8 cellular contexts compared by ENCODE assay signal in the genomic region with DNA sequence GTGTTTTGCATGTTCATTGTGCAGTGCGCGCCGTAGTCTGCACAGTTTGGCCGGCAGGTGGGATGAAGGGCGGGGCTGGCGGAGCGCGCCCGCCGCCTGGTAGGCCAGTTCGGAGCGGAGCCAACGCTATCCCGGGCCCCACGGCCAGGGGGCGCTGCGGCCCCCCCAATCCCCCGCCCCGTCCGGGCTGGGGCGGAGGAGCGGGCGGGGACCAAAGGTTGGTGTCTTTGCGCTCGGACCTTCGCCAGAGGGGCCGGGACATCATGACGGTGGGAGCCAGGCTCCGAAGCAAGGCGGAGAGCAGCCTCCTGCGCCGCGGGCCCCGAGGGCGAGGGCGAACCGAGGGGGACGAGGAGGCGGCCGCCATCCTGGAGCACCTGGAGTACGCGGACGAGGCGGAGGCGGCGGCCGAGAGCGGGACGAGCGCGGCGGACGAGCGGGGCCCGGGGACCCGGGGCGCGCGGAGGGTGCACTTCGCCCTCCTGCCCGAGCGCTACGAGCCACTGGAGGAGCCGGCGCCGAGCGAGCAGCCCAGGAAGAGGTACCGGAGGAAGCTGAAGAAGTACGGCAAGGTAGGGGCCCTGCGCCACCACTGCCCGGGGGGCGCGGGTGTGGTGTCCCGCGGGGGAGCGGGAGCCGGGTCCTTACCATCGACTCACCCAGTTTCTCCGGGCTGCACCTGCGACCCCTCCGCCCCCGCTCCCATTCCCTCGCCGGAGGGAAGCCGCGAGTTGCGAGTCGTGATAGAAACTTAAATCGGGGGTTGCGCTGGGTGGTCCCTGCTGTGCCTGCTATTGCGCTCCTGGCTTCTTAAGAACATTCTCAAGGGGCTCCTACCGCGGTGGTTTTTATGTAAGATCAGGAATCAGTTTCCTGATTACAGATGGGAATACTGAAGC. TPM values are rescaled to one million over a fixed set of nuclear protein-coding genes. Genes with fewer than 3 reads are reported as not detected.
DNase-seq lines count a peak whose midpoint lies in the region; ATAC-seq and TF ChIP-seq lines count a peak whose summit lies in the region.

A gene with protein sequence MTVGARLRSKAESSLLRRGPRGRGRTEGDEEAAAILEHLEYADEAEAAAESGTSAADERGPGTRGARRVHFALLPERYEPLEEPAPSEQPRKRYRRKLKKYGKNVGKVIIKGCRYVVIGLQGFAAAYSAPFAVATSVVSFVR (plus strand): TSS at position 224 of the 899 bp plus-strand sequence. CDS start 40 bp downstream, at position 264.

- H3K9me3 ChIP-seq in PC-3 (ENCODE audit: low read length) = no peaks in the 10 kb centered on the region
- no peaks in the 10 kb centered on the region for H3K9me3 ChIP-seq in neuronal stem cell (replicated peaks in 1 of 2; ENCODE audit: control insufficient read depth in 2 of 2, insufficient read depth in 1 of 2, low read depth in 1 of 2, low read length in 2 of 2)
- no peaks in the 10 kb centered on the region for H3K9me3 ChIP-seq in subcutaneous abdominal adipose tissue (ENCODE audit: control insufficient read depth in 5 of 5, low read length in 5 of 5)

- H3K23ac ChIP-seq in neuronal stem cell (ENCODE audit: low read depth, low read length, poor library complexity) = peak within 1 kb of the TSS; percentile 87

- H2AFZ ChIP-seq in PC-3 (ENCODE audit: low read length) (peak within 1 kb of the TSS; percentile 91), neuronal stem cell (ENCODE audit: low read length) (peak within 1 kb of the TSS; percentile 98)

- H2BK120ac ChIP-seq in neuronal stem cell (ENCODE audit: low read depth, low read length) = peak within 1 kb of the TSS; percentile 81

- peak within 1 kb of the TSS; percentile 95 for H3K18ac ChIP-seq in neuronal stem cell (ENCODE audit: low read length)

- H3K9ac ChIP-seq in PC-3 (ENCODE audit: low read length) = peak within 1 kb of the TSS; percentile 50; the same call in 1 of the 2 replicates
- peak within 1 kb of the TSS; percentile 92 for H3K9ac ChIP-seq in neuronal stem cell (ENCODE audit: low read depth, low read length, poor library complexity)
- peak within 1 kb of the TSS; percentile 63 to 83 (median 71) for H3K9ac ChIP-seq in subcutaneous abdominal adipose tissue (ENCODE audit: low read length in 5 of 5)

- H3K27me3 ChIP-seq in HL-60 (ENCODE audit: insufficient read depth, poor library complexity, severe bottlenecking) (peaks cover 7% of the 10 kb centered on the region), PC-3 (ENCODE audit: low read length) (no peaks in the 10 kb centered on the region), neuronal stem cell (ENCODE audit: control insufficient read depth in 3 of 3, insufficient read depth in 3 of 3, low read depth in 1 of 3, low read length in 3 of 3) (peaks cover 2 to 62% (median 18%) of the 10 kb centered on the region in 3 experiments), subcutaneous abdominal adipose tissue (ENCODE audit: control insufficient read depth in 5 of 5, insufficient read depth in 4 of 5, low read length in 5 of 5) (no peaks in the 10 kb centered on the region)

- peak within 1 kb of the TSS; percentile 69 for H2BK15ac ChIP-seq in neuronal stem cell (ENCODE audit: low read length)

- H3K4ac ChIP-seq in neuronal stem cell (ENCODE audit: low read length) = no peak within 1 kb of the TSS

- no peak within 1 kb of the TSS for H2BK5ac ChIP-seq in neuronal stem cell (ENCODE audit: low read length)

- intact Hi-C loops in PC-3 (cut with micrococcal nuclease) = loop anchor here (1.0 kb wide), 2 partner anchors 43 to 86 kb away; no protein-coding TSS in a partner anchor

- CTCF ChIA-PET in PC-3 (lab: Charles Lee) = interaction anchor here (0.5 to 1.5 kb wide), 3 partner anchors 43 to 1031 kb away, joined by 3 to 10 read pairs (median 4); no protein-coding TSS in a partner anchor

- H2AK5ac ChIP-seq in neuronal stem cell (ENCODE audit: low read depth, low read length) = no peak within 1 kb of the TSS

- POLR2A ChIA-PET in PC-3 (lab: Charles Lee; ENCODE audit: unreplicated experiment) = no interaction called here

- no peaks in the 10 kb centered on the region for H3F3A ChIP-seq in PC-3 (ENCODE audit: low read length, unreplicated experiment)

- TF ChIP-seq CTCF in HL-60 (IDR thresholded peaks at IDR 0.05; ENCODE audit: insufficient read depth, low read length) = peak; percentile 80
- peak; percentile 96 for TF ChIP-seq CTCF in PC-3 (conservative IDR thresholded peaks at IDR 0.05; ENCODE audit: low read depth, low read length)
- peak; percentile 91 for TF ChIP-seq CTCF in fibroblast of villous mesenchyme (IDR thresholded peaks at IDR 0.05; ENCODE audit: insufficient read depth, low read depth, low read length)

- no peak within 1 kb of the TSS for H4K91ac ChIP-seq in neuronal stem cell (ENCODE audit: low read depth, low read length, poor library complexity)

- no peaks in the 10 kb centered on the region for H3K36me3 ChIP-seq in PC-3 (ENCODE audit: low read depth, low read length)
- peaks cover 0 to 1% of the 10 kb centered on the region in 2 donors for H3K36me3 ChIP-seq in neuronal stem cell (replicated peaks in 1 of 2; ENCODE audit: control insufficient read depth in 2 of 2, insufficient read depth in 2 of 2, low read length in 2 of 2)
- H3K36me3 ChIP-seq in subcutaneous abdominal adipose tissue (ENCODE audit: control insufficient read depth in 5 of 5, insufficient read depth in 5 of 5, low read length in 5 of 5) = no peaks in the 10 kb centered on the region

- no peak within 1 kb of the TSS for H4K8ac ChIP-seq in neuronal stem cell (ENCODE audit: low read depth, low read length)

- ATAC-seq in GM19468 (IDR thresholded peaks at IDR 0.05; ENCODE audit: extremely low read depth, unreplicated experiment) (peak; percentile 97), PC-3 (peak; percentile 81)

- H2BK12ac ChIP-seq in neuronal stem cell (ENCODE audit: low read length) = peak within 1 kb of the TSS; percentile 79

- H3K4me3 ChIP-seq in HL-60 (replicated peaks; ENCODE audit: insufficient read depth, low read length) = peak within 1 kb of the TSS; percentile 53
- peak within 1 kb of the TSS; percentile 82 for H3K4me3 ChIP-seq in PC-3 (ENCODE audit: low read length)
- peak within 1 kb of the TSS; percentile 60 for H3K4me3 ChIP-seq in fibroblast of villous mesenchyme (ENCODE audit: low read depth, low read length)
- H3K4me3 ChIP-seq in neuronal stem cell (ENCODE audit: low read length in 2 of 2) = peak within 1 kb of the TSS; percentile 53 to 93
- H3K4me3 ChIP-seq in subcutaneous abdominal adipose tissue (ENCODE audit: low read depth in 1 of 5, low read length in 5 of 5) = peak within 1 kb of the TSS; percentile 78 to 87 (median 79)

- peaks cover 2% of the 10 kb centered on the region for H3K79me1 ChIP-seq in neuronal stem cell (ENCODE audit: low read depth, low read length)

- DNase-seq in COR-L47 (lab: John Stamatoyannopoulos, UW) = peak; percentile 71
- peak; percentile 21 to 54 for DNase-seq in HL-60 (ENCODE audit: low read depth in 1 of 2, low spot score in 1 of 2)
- DNase-seq in PC-3 = peak; percentile 95
- peak; percentile 68 for DNase-seq in activated effector memory CD4-positive, alpha-beta T cell treated with Interleukin-2 at 50 U/mL for 16 hours
- peak; percentile 31 for DNase-seq in fibroblast of villous mesenchyme (ENCODE audit: low read depth)
- DNase-seq in neuronal stem cell (ENCODE audit: low spot score) = peak; percentile 87

- H3K4me1 ChIP-seq in PC-3 (ENCODE audit: insufficient read depth, low read length) (peaks cover 7% of the 10 kb centered on the region; the same call in 1 of the 2 replicates), neuronal stem cell (ENCODE audit: control insufficient read depth in 2 of 2, insufficient read depth in 1 of 2, low read depth in 1 of 2, low read length in 2 of 2) (peaks cover 0 to 1% of the 10 kb centered on the region in 2 donors), subcutaneous abdominal adipose tissue (ENCODE audit: control insufficient read depth in 5 of 5, insufficient read depth in 5 of 5, low read length in 5 of 5) (peaks cover 0 to 42% (median 37%) of the 10 kb centered on the region in 5 donors)

- BruUV-seq in PC-3 (replicated peaks; lab: Mats Ljungman, UMichigan) = no TSS peak

- no peaks in the 10 kb centered on the region for H3K9me2 ChIP-seq in PC-3 (replicated peaks; ENCODE audit: low read length)

- no peaks in the 10 kb centered on the region for H4K20me1 ChIP-seq in PC-3 (ENCODE audit: low read length)

- H3K14ac ChIP-seq in neuronal stem cell (ENCODE audit: low read length) = peak within 1 kb of the TSS; percentile 50

- H3K4me2 ChIP-seq in PC-3 (ENCODE audit: low read length) (peak within 1 kb of the TSS; percentile 92), neuronal stem cell (ENCODE audit: insufficient read depth, low read length, poor library complexity, severe bottlenecking) (peak within 1 kb of the TSS; percentile 71)

- H3K27ac ChIP-seq in HL-60 (replicated peaks) = no peak within 1 kb of the TSS
- H3K27ac ChIP-seq in PC-3 (ENCODE audit: low read length) = no peak within 1 kb of the TSS
- H3K27ac ChIP-seq in neuronal stem cell (replicated peaks; ENCODE audit: low read length) = no peak within 1 kb of the TSS
- peak within 1 kb of the TSS; percentile 65 for H3K27ac ChIP-seq in subcutaneous abdominal adipose tissue (ENCODE audit: low read depth, low read length)

- WGBS in neuronal stem cell (ENCODE audit: extremely low coverage in 2 of 2, insufficient read length in 2 of 2, insufficient replicate concordance in 1 of 2), 2 donors = no CpG with 5 or more reads among the region's 93 CpGs

- no peaks in the 10 kb centered on the region for H3K79me2 ChIP-seq in PC-3 (ENCODE audit: low read length)

RNA-seq across cellular contexts. Expression of the gene that starts here (rescaled TPM):
- 5.9 and 6.3 TPM in 2 replicates for total RNA-seq in PC-3 (2014; rRNA removed)
- total RNA-seq in fibroblast of villous mesenchyme = 3.5 and 4.5 TPM in 2 replicates
- polyA plus RNA-seq in neuronal stem cell (2013, experiment 1 of 2) = 3.8 TPM
- polyA plus RNA-seq in neuronal stem cell (2013, experiment 2 of 2) = 3.9 TPM

Comparison
In these comparisons a context has a peak if more than half of its experiments do, and no peak if none do; other contexts are left out.
1. DNase-seq: peak in every context shown above with its lines; median percentile 95 in PC-3; 87 in neuronal stem cell; 71 in COR-L47; 68 in activated effector memory CD4-positive, alpha-beta T cell treated with Interleukin-2 at 50 U/mL for 16 hours; 38 in HL-60; 31 in fibroblast of villous mesenchyme.